ENCODE assay signal across 8 cellular contexts in genomic region chr3:157542711-157543485, GRCh38. TPM values are rescaled to one million over a fixed set of nuclear protein-coding genes. Genes with fewer than 3 reads are reported as not detected.
DNase-seq lines count a peak whose midpoint lies in the region; ATAC-seq and TF ChIP-seq lines count a peak whose summit lies in the region.

No MANE protein-coding gene starts in this region.

- POLR2A ChIA-PET in Caco-2 (lab: Charles Lee) = no interaction called here
- POLR2A ChIA-PET in PC-9 (lab: Charles Lee; ENCODE audit: unreplicated experiment) = no interaction called here
- POLR2A ChIA-PET in activated CD8-positive, alpha-beta T cell treated with anti-CD3 and anti-CD28 coated beads for 36 hours (lab: Charles Lee) = no interaction called here

- H3K27ac ChIP-seq in PC-9 = no peak overlapping the region

- ATAC-seq in GM21447 (IDR thresholded peaks at IDR 0.05; ENCODE audit: unreplicated experiment) (no peak), natural killer cell (no peak)
- no peak for ATAC-seq in activated CD8-positive, alpha-beta T cell treated with anti-CD3 and anti-CD28 coated beads for 36 hours

- peak overlapping the region; percentile 17; the same call in 1 of the 2 replicates for H3K4me3 ChIP-seq in Caco-2 (ENCODE audit: low read depth, low read length)
- H3K4me3 ChIP-seq in PC-9 = peak overlapping the region; percentile 60
- peak overlapping the region; percentile 53 to 62 for H3K4me3 ChIP-seq in foreskin fibroblast (ENCODE audit: low read depth in 1 of 2, low read length in 2 of 2)

- H3K9me2 ChIP-seq in PC-9 (ENCODE audit: insufficient read depth) = 0 out of 2 replicates have a peak, but pooled peaks cover 4% of the 10 kb centered on the region

- no TSS peak for BruUV-seq in Caco-2 (replicated peaks; lab: Mats Ljungman, UMichigan)
- BruUV-seq in PC-9 (replicated peaks; lab: Mats Ljungman, UMichigan) = no TSS peak

- DNase-seq in Caco-2 (peak; percentile 51 to 58), PC-9 (peak; percentile 67 to 82), foreskin fibroblast (peak; percentile 72 to 89), osteocyte (ENCODE audit: extremely low spot score, unreplicated experiment) (peak; percentile 86), putamen (ENCODE audit: low spot score) (no peak), natural killer cell (no peak)
- no peak for DNase-seq in activated CD8-positive, alpha-beta T cell treated with anti-CD3 and anti-CD28 coated beads for 36 hours

- CTCF ChIA-PET in Caco-2 (lab: Charles Lee) (interaction anchor here (0.8 to 1.2 kb wide), 2 partner anchors 9 to 30 kb away, joined by 3 to 4 read pairs; no protein-coding TSS in a partner anchor), PC-9 (lab: Charles Lee) (interaction anchor here (0.7 to 1.5 kb wide), 2 partner anchors 10 to 412 kb away, joined by 3 to 6 read pairs; no protein-coding TSS in a partner anchor)
- CTCF ChIA-PET in activated CD8-positive, alpha-beta T cell treated with anti-CD3 and anti-CD28 coated beads for 36 hours (lab: Charles Lee) = interaction anchor here (0.9 to 1.5 kb wide), 3 partner anchors 10 to 30 kb away, joined by 3 to 6 read pairs (median 3); no protein-coding TSS in a partner anchor

- H3K9me3 ChIP-seq in Caco-2 (no peaks in the 10 kb centered on the region), PC-9 (ENCODE audit: insufficient read depth, low read depth) (no peaks in the 10 kb centered on the region)

- H4K20me1 ChIP-seq in PC-9 (ENCODE audit: insufficient read depth) = no peaks in the 10 kb centered on the region

- H3K27ac Mint-ChIP-seq in Caco-2 (ENCODE audit: unreplicated experiment) (no peak overlapping the region), osteocyte (ENCODE audit: unreplicated experiment) (no peak overlapping the region), natural killer cell (no peak overlapping the region)
- H3K27ac Mint-ChIP-seq in activated CD8-positive, alpha-beta T cell treated with anti-CD3 and anti-CD28 coated beads for 36 hours = no peak overlapping the region

- no peaks in the 10 kb centered on the region for H3K36me3 ChIP-seq in Caco-2 (ENCODE audit: control insufficient read depth, insufficient read depth, low read length)
- no peaks in the 10 kb centered on the region for H3K36me3 ChIP-seq in PC-9 (ENCODE audit: low read depth)

- no peaks in the 10 kb centered on the region for H3K9me3 Mint-ChIP-seq in Caco-2 (ENCODE audit: unreplicated experiment)
- peaks cover 4% of the 10 kb centered on the region for H3K9me3 Mint-ChIP-seq in osteocyte (ENCODE audit: unreplicated experiment)
- peaks cover 6% of the 10 kb centered on the region for H3K9me3 Mint-ChIP-seq in activated CD8-positive, alpha-beta T cell treated with anti-CD3 and anti-CD28 coated beads for 36 hours
- peaks cover 6 to 9% of the 10 kb centered on the region in 2 donors for H3K9me3 Mint-ChIP-seq in natural killer cell

- H3K4me1 ChIP-seq in Caco-2 = no peaks in the 10 kb centered on the region
- no peaks in the 10 kb centered on the region for H3K4me1 ChIP-seq in PC-9 (replicated peaks; ENCODE audit: insufficient read depth)

- H3K4me2 ChIP-seq in PC-9 = peak overlapping the region; percentile 75

- TF ChIP-seq CTCF in Caco-2 (IDR thresholded peaks at IDR 0.05; ENCODE audit: insufficient read depth in 1 of 2, low read depth in 1 of 2, low read length in 1 of 2, severe bottlenecking in 1 of 2, unreplicated experiment in 1 of 2) (peak in 1 of 2 experiments; percentile 13), PC-9 (conservative IDR thresholded peaks at IDR 0.05) (peak; percentile 48; the same call in 1 of the 2 replicates), foreskin fibroblast (IDR thresholded peaks at IDR 0.05; ENCODE audit: low read depth, low read length) (peak; percentile 30), osteocyte (IDR thresholded peaks at IDR 0.05) (no peak), natural killer cell (IDR thresholded peaks at IDR 0.05) (no peak)
- no peak for TF ChIP-seq CTCF in activated CD8-positive, alpha-beta T cell treated with anti-CD3 and anti-CD28 coated beads for 36 hours (IDR thresholded peaks at IDR 0.05)

- H3F3A ChIP-seq in PC-9 (ENCODE audit: insufficient read depth, low read depth) = no peaks in the 10 kb centered on the region

- peaks cover 13% of the 10 kb centered on the region for H3K27me3 Mint-ChIP-seq in Caco-2 (ENCODE audit: insufficient read depth, unreplicated experiment)
- H3K27me3 Mint-ChIP-seq in osteocyte (ENCODE audit: unreplicated experiment) = peaks cover 30% of the 10 kb centered on the region
- H3K27me3 Mint-ChIP-seq in activated CD8-positive, alpha-beta T cell treated with anti-CD3 and anti-CD28 coated beads for 36 hours = peaks cover 32% of the 10 kb centered on the region
- peaks cover 3 to 8% of the 10 kb centered on the region in 2 donors for H3K27me3 Mint-ChIP-seq in natural killer cell (ENCODE audit: low read depth in 2 of 2)

- peak overlapping the region; percentile 59 for H3K4me3 Mint-ChIP-seq in Caco-2 (ENCODE audit: unreplicated experiment)
- peak overlapping the region; percentile 68 for H3K4me3 Mint-ChIP-seq in osteocyte (ENCODE audit: unreplicated experiment)
- H3K4me3 Mint-ChIP-seq in activated CD8-positive, alpha-beta T cell treated with anti-CD3 and anti-CD28 coated beads for 36 hours = no peak overlapping the region
- no peak overlapping the region for H3K4me3 Mint-ChIP-seq in natural killer cell

- H3K36me3 Mint-ChIP-seq in Caco-2 (ENCODE audit: insufficient read depth, unreplicated experiment) (no peaks in the 10 kb centered on the region), osteocyte (ENCODE audit: unreplicated experiment) (peaks cover 2% of the 10 kb centered on the region), natural killer cell (no peaks in the 10 kb centered on the region)
- no peaks in the 10 kb centered on the region for H3K36me3 Mint-ChIP-seq in activated CD8-positive, alpha-beta T cell treated with anti-CD3 and anti-CD28 coated beads for 36 hours (ENCODE audit: low read depth)

- intact Hi-C loops in Caco-2 (cut with micrococcal nuclease; ENCODE audit: unreplicated experiment) (no loop called here), PC-9 (cut with micrococcal nuclease; ENCODE audit: unreplicated experiment) (no loop called here), natural killer cell (cut with micrococcal nuclease) (no loop called here)
- intact Hi-C loops in activated CD8-positive, alpha-beta T cell treated with anti-CD3 and anti-CD28 coated beads for 36 hours (cut with micrococcal nuclease) = no loop called here

- H3K27me3 ChIP-seq in Caco-2 (replicated peaks; ENCODE audit: control insufficient read depth, insufficient read depth, low read length) (no peaks in the 10 kb centered on the region), PC-9 (ENCODE audit: insufficient read depth, low read depth) (no peaks in the 10 kb centered on the region)

- H3K4me1 Mint-ChIP-seq in Caco-2 (ENCODE audit: low read depth, unreplicated experiment) (no peaks in the 10 kb centered on the region), osteocyte (ENCODE audit: unreplicated experiment) (peaks cover 7% of the 10 kb centered on the region), natural killer cell (no peaks in the 10 kb centered on the region)
- no peaks in the 10 kb centered on the region for H3K4me1 Mint-ChIP-seq in activated CD8-positive, alpha-beta T cell treated with anti-CD3 and anti-CD28 coated beads for 36 hours (ENCODE audit: low read depth)

- no peaks in the 10 kb centered on the region for H3K79me2 ChIP-seq in PC-9 (ENCODE audit: low read depth)

- H2AFZ ChIP-seq in PC-9 = peak overlapping the region; percentile 90

RNA-seq across cellular contexts. Expression of gene VEPH1, which starts 39.7 kb away (rescaled TPM):
- total RNA-seq in Caco-2 (2022) = 11.0 and 12.0 TPM in 2 replicates
- 4.0 and 5.1 TPM in 2 replicates for total RNA-seq in PC-9 (2021)
- 0.21 and 0.46 TPM in 2 replicates for total RNA-seq in osteocyte
- total RNA-seq in activated CD8-positive, alpha-beta T cell treated with anti-CD3 and anti-CD28 coated beads for 36 hours = not detected
- total RNA-seq in natural killer cell = 1 to 10 TPM in 1 of 3 donors, under 1 TPM in 2; 0.41 to 1.3 (median 0.60) TPM

Comparison
In these comparisons a context has a peak if more than half of its experiments do, and no peak if none do; other contexts are left out.
1. DNase-seq: peak in Caco-2 (2 of 2), PC-9 (2 of 2), foreskin fibroblast (2 of 2) and osteocyte (single experiment); none in activated CD8-positive, alpha-beta T cell treated with anti-CD3 and anti-CD28 coated beads for 36 hours (single experiment), putamen (single experiment) and natural killer cell (single experiment).
2. H3K4me3 Mint-ChIP-seq: peak in Caco-2 (single experiment) and osteocyte (single experiment); none in activated CD8-positive, alpha-beta T cell treated with anti-CD3 and anti-CD28 coated beads for 36 hours (single experiment) and natural killer cell (single experiment).
3. CTCF ChIP-seq: peak in PC-9 (single experiment) and foreskin fibroblast (single experiment); none in osteocyte (single experiment), activated CD8-positive, alpha-beta T cell treated with anti-CD3 and anti-CD28 coated beads for 36 hours (single experiment) and natural killer cell (single experiment).
4. Peak in every context shown above with its lines, with median percentiles within 50 percentile points of each other: H3K4me3 ChIP-seq.